In genomic region chr3:127791221-127791913, GRCh38 we compare ENCODE assay signal across 8 cellular contexts. TPM values are rescaled to one million over a fixed set of nuclear protein-coding genes. Genes with fewer than 3 reads are reported as not detected.
DNase-seq lines count a peak whose midpoint lies in the region; ATAC-seq lines count a peak whose summit lies in the region.

No MANE protein-coding gene starts in this region.

- H3K27ac ChIP-seq in naive thymus-derived CD4-positive, alpha-beta T cell (ENCODE audit: low read depth, low read length), result no peak overlapping the region

- ATAC-seq in GM18868 (IDR thresholded peaks at IDR 0.05; ENCODE audit: unreplicated experiment), result peak; percentile 93
- peak; percentile 90 for ATAC-seq in HG03066 (IDR thresholded peaks at IDR 0.05; ENCODE audit: low read depth, unreplicated experiment)
- ATAC-seq in naive thymus-derived CD4-positive, alpha-beta T cell, result peak; percentile 57
- no peak for ATAC-seq in HG03025 (IDR thresholded peaks at IDR 0.05; ENCODE audit: low FRiP score, unreplicated experiment)

- H3K4me1 ChIP-seq in naive thymus-derived CD4-positive, alpha-beta T cell (ENCODE audit: control insufficient read depth in 2 of 2, insufficient read depth in 2 of 2, low read length in 2 of 2), result no peaks in the 10 kb centered on the region

- no peaks in the 10 kb centered on the region for H3K27me3 ChIP-seq in naive thymus-derived CD4-positive, alpha-beta T cell (ENCODE audit: control insufficient read depth in 2 of 2, insufficient read depth in 2 of 2, low read length in 2 of 2)

- intact Hi-C loops in naive thymus-derived CD4-positive, alpha-beta T cell (cut with micrococcal nuclease), result loop anchor here in 1 of 2 donors (2.0 kb wide), 1 partner anchor 39 kb away; no protein-coding TSS in a partner anchor

- H3K4me1 Mint-ChIP-seq in naive thymus-derived CD4-positive, alpha-beta T cell, result peaks cover 0 to 8% (median 4%) of the 10 kb centered on the region in 7 donors

- POLR2A ChIA-PET in naive thymus-derived CD4-positive, alpha-beta T cell (lab: Charles Lee), result no interaction called here

- peak overlapping the region in 1 of 10 donors; percentile 14 for H3K4me3 Mint-ChIP-seq in naive thymus-derived CD4-positive, alpha-beta T cell

- H3K9me3 Mint-ChIP-seq in naive thymus-derived CD4-positive, alpha-beta T cell, result peaks cover 0 to 8% (median 0%) of the 10 kb centered on the region in 11 donors

- no peaks in the 10 kb centered on the region for H3K36me3 ChIP-seq in naive thymus-derived CD4-positive, alpha-beta T cell (ENCODE audit: control insufficient read depth in 2 of 3, insufficient read depth in 3 of 3, low read length in 3 of 3)

- no peaks in the 10 kb centered on the region for H3K36me3 Mint-ChIP-seq in naive thymus-derived CD4-positive, alpha-beta T cell

- H3K9me3 ChIP-seq in naive thymus-derived CD4-positive, alpha-beta T cell (ENCODE audit: control insufficient read depth in 2 of 3, low read length in 3 of 3), result no peaks in the 10 kb centered on the region

- CTCF ChIA-PET in naive thymus-derived CD4-positive, alpha-beta T cell (lab: Charles Lee), result no interaction called here

- no peak overlapping the region for H3K4me3 ChIP-seq in naive thymus-derived CD4-positive, alpha-beta T cell (ENCODE audit: low read length)

- peak; percentile 46 for DNase-seq in COLO829 (ENCODE audit: low spot score)
- DNase-seq in NOMO-1 treated with DMSO at 0.1 percent for 48 hours (lab: John Stamatoyannopoulos, UW; ENCODE audit: unreplicated experiment), result peak; percentile 72
- DNase-seq in cerebellum (ENCODE audit: low spot score), result peak; percentile 38
- peak in 4 of 9 donors; percentile 1 to 6 (median 4) for DNase-seq in naive thymus-derived CD4-positive, alpha-beta T cell
- no peak for DNase-seq in COR-L47 (lab: John Stamatoyannopoulos, UW)

- peaks cover 11 to 32% (median 24%) of the 10 kb centered on the region in 5 donors for H3K27me3 Mint-ChIP-seq in naive thymus-derived CD4-positive, alpha-beta T cell

- H3K27ac Mint-ChIP-seq in naive thymus-derived CD4-positive, alpha-beta T cell, result no peak overlapping the region

RNA-seq across cellular contexts. Expression of gene MGLL, which starts 30.9 kb away (rescaled TPM):
- total RNA-seq in cerebellum, result 11.6 TPM
- total RNA-seq in naive thymus-derived CD4-positive, alpha-beta T cell, result 1 to 10 TPM; 1.0 to 6.0 (median 2.1) TPM
- not detected for polyA plus RNA-seq in naive thymus-derived CD4-positive, alpha-beta T cell
